Comparison of ENCODE assay signal across 1 cellular context in genomic region chr16:28974437-28975157, GRCh38.
TF ChIP-seq lines count a peak whose summit lies in the region.

TSS of gene SPNS1 (plus strand) at chr16:28974778. CDS start at chr16:28975152, 374 bp downstream.

TF ChIP-seq in K562, 482 proteins besides CTCF, POLR2A, EP300 and RAD21 (continued from another document and continues in another):
- peak; percentile 70; the same call in 1 of the 2 replicates for TF ChIP-seq ZNF589 (CRISPR knock-in tag; IDR thresholded peaks at IDR 0.05; ENCODE audit: low read depth)
- no peak for TF ChIP-seq ZNF785 (CRISPR knock-in tag; IDR thresholded peaks at IDR 0.05)
- TF ChIP-seq GATAD2A (IDR thresholded peaks at IDR 0.05) = no peak
- no peak for TF ChIP-seq NFIX (CRISPR knock-in tag; IDR thresholded peaks at IDR 0.05; ENCODE audit: low read depth)
- peak; percentile 43 for TF ChIP-seq CREB1 (IDR thresholded peaks at IDR 0.05)
- peak; percentile 48; the same call in 1 of the 2 replicates for TF ChIP-seq CREB1 (CRISPR knock-in tag; IDR thresholded peaks at IDR 0.05)
- TF ChIP-seq HCFC1 (IDR thresholded peaks at IDR 0.05; ENCODE audit: low read depth, low read length) = peak; percentile 90
- TF ChIP-seq GABPB1 (CRISPR knock-in tag; IDR thresholded peaks at IDR 0.05) = peak; percentile 68; the same call in 1 of the 2 replicates
- TF ChIP-seq NFRKB (IDR thresholded peaks at IDR 0.05; ENCODE audit: low read depth) = no peak; the same call in 1 of the 2 replicates
- TF ChIP-seq E2F5 (CRISPR knock-in tag; IDR thresholded peaks at IDR 0.05) = 0 out of 2 replicates have a peak, but pooled peaks have one; percentile 52
- TF ChIP-seq E2F8 (IDR thresholded peaks at IDR 0.05; ENCODE audit: low read depth, partially characterized antibody) = no peak
- TF ChIP-seq ZNF699 (CRISPR knock-in tag; IDR thresholded peaks at IDR 0.05; ENCODE audit: insufficient replicate concordance) = no peak
- no peak for TF ChIP-seq RNF219 (CRISPR knock-in tag; IDR thresholded peaks at IDR 0.05)
- 0 out of 2 replicates have a peak, but pooled peaks have one; percentile 24 for TF ChIP-seq ZNF644 (tag; IDR thresholded peaks at IDR 0.05; ENCODE audit: low read depth)
- TF ChIP-seq ARID4B (CRISPR knock-in tag; IDR thresholded peaks at IDR 0.05) = peak; percentile 99
- 0 out of 2 replicates have a peak, but pooled peaks have one; percentile 69 for TF ChIP-seq PHF21A (IDR thresholded peaks at IDR 0.05; ENCODE audit: borderline replicate concordance, low read depth)
- no peak for TF ChIP-seq CBX2 (IDR thresholded peaks at IDR 0.05; ENCODE audit: insufficient read depth, low read length, poor library complexity, severe bottlenecking)
- TF ChIP-seq IRF9 (tag; IDR thresholded peaks at IDR 0.05) = no peak
- TF ChIP-seq E2F6 (IDR thresholded peaks at IDR 0.05; ENCODE audit: borderline replicate concordance in 1 of 2, extremely low read depth in 1 of 2, insufficient read depth in 1 of 2, insufficient read length in 1 of 2, low read depth in 1 of 2, low read length in 1 of 2, poor library complexity in 1 of 2, severe bottlenecking in 1 of 2) = peak; percentile 79 to 82
- no peak for TF ChIP-seq ZNF695 (CRISPR knock-in tag; IDR thresholded peaks at IDR 0.05)
- TF ChIP-seq L3MBTL2 (IDR thresholded peaks at IDR 0.05) = peak; percentile 95
- TF ChIP-seq ETS1 (conservative IDR thresholded peaks at IDR 0.05; ENCODE audit: control insufficient read depth, low read depth, low read length) = peak; percentile 95
- no peak for TF ChIP-seq ZC3H11A (IDR thresholded peaks at IDR 0.05; ENCODE audit: low read depth, low read length)
- TF ChIP-seq SREBF2 (CRISPR knock-in tag; IDR thresholded peaks at IDR 0.05) = no peak
- no peak for TF ChIP-seq MYBL2 (IDR thresholded peaks at IDR 0.05; ENCODE audit: low read depth)
- TF ChIP-seq MYBL2 (CRISPR knock-in tag; IDR thresholded peaks at IDR 0.05; ENCODE audit: borderline replicate concordance) = no peak
- TF ChIP-seq NONO (IDR thresholded peaks at IDR 0.05; ENCODE audit: low read depth in 2 of 2, low read length in 1 of 2) = peak in 1 of 2 experiments; percentile 32; a peak in 1 of 4 replicates
- peak; percentile 70 for TF ChIP-seq FOS (IDR thresholded peaks at IDR 0.05; ENCODE audit: extremely low read depth, insufficient read length)
- peak in 1 of 2 experiments; percentile 60; a peak in 3 of 4 replicates for TF ChIP-seq TBL1XR1 (IDR thresholded peaks at IDR 0.05; ENCODE audit: low read length in 2 of 2)
- peak; percentile 100 for TF ChIP-seq C11orf30 (IDR thresholded peaks at IDR 0.05; ENCODE audit: low read depth)
- TF ChIP-seq MTA3 (IDR thresholded peaks at IDR 0.05; ENCODE audit: borderline replicate concordance) = peak; percentile 99
- peak; percentile 95 for TF ChIP-seq FOXK2 (conservative IDR thresholded peaks at IDR 0.05 in 1 of 2, IDR thresholded peaks at IDR 0.05 in 1 of 2; ENCODE audit: low read depth in 2 of 2)
- TF ChIP-seq CLOCK (CRISPR knock-in tag; IDR thresholded peaks at IDR 0.05; ENCODE audit: borderline replicate concordance) = peak; percentile 82; the same call in 1 of the 2 replicates
- TF ChIP-seq ESRRA (IDR thresholded peaks at IDR 0.05; ENCODE audit: borderline replicate concordance, low read depth) = peak; percentile 72; the same call in 1 of the 2 replicates
- TF ChIP-seq ZBTB17 (CRISPR knock-in tag; IDR thresholded peaks at IDR 0.05) = no peak
- 0 out of 2 replicates have a peak, but pooled peaks have one; percentile 43 for TF ChIP-seq LEF1 (IDR thresholded peaks at IDR 0.05)
- no peak for TF ChIP-seq DPF2 (IDR thresholded peaks at IDR 0.05)
- TF ChIP-seq ZNF830 (CRISPR knock-in tag; IDR thresholded peaks at IDR 0.05) = no peak
- TF ChIP-seq MTA2 (IDR thresholded peaks at IDR 0.05; ENCODE audit: low read depth) = no peak
- TF ChIP-seq SMC3 (conservative IDR thresholded peaks at IDR 0.05; ENCODE audit: insufficient read depth, low read depth, low read length) = no peak
- no peak for TF ChIP-seq ZNF507 (tag; conservative IDR thresholded peaks at IDR 0.05)
- TF ChIP-seq KDM5B (IDR thresholded peaks at IDR 0.05; ENCODE audit: insufficient replicate concordance, low read depth, low read length) = peak; percentile 77
- no peak for TF ChIP-seq POLR3A (IDR thresholded peaks at IDR 0.05; ENCODE audit: borderline replicate concordance, extremely low read depth, insufficient read depth, insufficient read length)
- TF ChIP-seq FOSL1 (tag; conservative IDR thresholded peaks at IDR 0.05) = peak; percentile 44; the same call in 1 of the 2 replicates
- no peak for TF ChIP-seq TFAM (CRISPR knock-in tag; conservative IDR thresholded peaks at IDR 0.05)
- TF ChIP-seq CBFA2T3 (IDR thresholded peaks at IDR 0.05) = peak; percentile 46
- TF ChIP-seq ATF4 (CRISPR knock-in tag; IDR thresholded peaks at IDR 0.05) = no peak
- peak; percentile 90 for TF ChIP-seq HMGN3 (IDR thresholded peaks at IDR 0.05; ENCODE audit: borderline replicate concordance, extremely low read depth, insufficient read length, low read depth, low read length)
- peak; percentile 60; the same call in 1 of the 2 replicates for TF ChIP-seq FOXK1 (CRISPR knock-in tag; IDR thresholded peaks at IDR 0.05; ENCODE audit: borderline replicate concordance)
- peak; percentile 99 for TF ChIP-seq SAP30 (IDR thresholded peaks at IDR 0.05; ENCODE audit: borderline replicate concordance, insufficient read depth, low read depth, low read length, poor library complexity, severe bottlenecking)
- no peak for TF ChIP-seq HNRNPUL1 (IDR thresholded peaks at IDR 0.05; ENCODE audit: low read length)
